ENCODE assay signal across 11 cellular contexts in genomic region chr22:17672417-17672991, GRCh38. TPM values are rescaled to one million over a fixed set of nuclear protein-coding genes. Genes with fewer than 3 reads are reported as not detected.
DNase-seq lines count a peak whose midpoint lies in the region; ATAC-seq and TF ChIP-seq lines count a peak whose summit lies in the region.
"Had no signal": no experiment of that assay in that cellular context is flagged by ENCODE, and none has a peak within 500 bp of the region (broad histone marks: within the 10 kb centered on the region; RNA-seq: fewer than 3 reads in every experiment).

No MANE protein-coding gene starts in this region.

- TF ChIP-seq POLR2A in prostate gland (IDR thresholded peaks at IDR 0.05): no peak

- peaks cover 13% of the 10 kb centered on the region for H3K36me3 Mint-ChIP-seq in activated CD4-positive, alpha-beta T cell treated with anti-CD3 and anti-CD28 coated beads, Interleukin-2, amount 10 ng/mL, durations not matched to agents 24 days and 14 days (ENCODE audit: low read depth)
- peaks cover 0 to 4% of the 10 kb centered on the region in 2 donors for H3K36me3 Mint-ChIP-seq in activated T-cell treated with anti-CD3 and anti-CD28 coated beads, Interleukin-2, amount 50 U/mL, for 72 hours (ENCODE audit: insufficient read depth in 2 of 2)

- no peak overlapping the region for H4K91ac ChIP-seq in neuronal stem cell (ENCODE audit: low read depth, low read length, poor library complexity)

- H3K4me1 ChIP-seq in neuronal stem cell (ENCODE audit: control insufficient read depth in 2 of 2, insufficient read depth in 1 of 2, low read depth in 1 of 2, low read length in 2 of 2) (no peaks in the 10 kb centered on the region), prostate gland (replicated peaks) (no peaks in the 10 kb centered on the region)
- H3K4me1 ChIP-seq: ascending aorta had no signal

- no peak for TF ChIP-seq CTCF in prostate gland (IDR thresholded peaks at IDR 0.05)

- H3K9me3 Mint-ChIP-seq in activated CD4-positive, alpha-beta T cell treated with anti-CD3 and anti-CD28 coated beads, Interleukin-2, amount 10 ng/mL, durations not matched to agents 24 days and 14 days: no peaks in the 10 kb centered on the region
- no peaks in the 10 kb centered on the region for H3K9me3 Mint-ChIP-seq in activated T-cell treated with anti-CD3 and anti-CD28 coated beads, Interleukin-2, amount 50 U/mL, for 72 hours

- peaks cover 14% of the 10 kb centered on the region for H3K4me1 Mint-ChIP-seq in activated CD4-positive, alpha-beta T cell treated with anti-CD3 and anti-CD28 coated beads, Interleukin-2, amount 10 ng/mL, durations not matched to agents 24 days and 14 days
- peaks cover 28% of the 10 kb centered on the region for H3K4me1 Mint-ChIP-seq in activated T-cell treated with anti-CD3 and anti-CD28 coated beads, Interleukin-2, amount 50 U/mL, for 72 hours (ENCODE audit: low read depth)

- peaks cover 2% of the 10 kb centered on the region for H3K79me1 ChIP-seq in neuronal stem cell (ENCODE audit: low read depth, low read length)

- H3K4me2 ChIP-seq in neuronal stem cell (ENCODE audit: insufficient read depth, low read length, poor library complexity, severe bottlenecking): no peak overlapping the region

- H3K18ac ChIP-seq in neuronal stem cell (ENCODE audit: low read length): no peak overlapping the region

- intact Hi-C loops in activated CD4-positive, alpha-beta T cell treated with anti-CD3 and anti-CD28 coated beads, Interleukin-2, amount 10 ng/mL, durations not matched to agents 24 days and 14 days (cut with micrococcal nuclease): no loop called here
- intact Hi-C loops in prostate gland (cut with DNase I): no loop called here

- no peak overlapping the region for H3K4me3 Mint-ChIP-seq in activated CD4-positive, alpha-beta T cell treated with anti-CD3 and anti-CD28 coated beads, Interleukin-2, amount 10 ng/mL, durations not matched to agents 24 days and 14 days
- peak overlapping the region; percentile 2 for H3K4me3 Mint-ChIP-seq in activated T-cell treated with anti-CD3 and anti-CD28 coated beads, Interleukin-2, amount 50 U/mL, for 72 hours

- no peaks in the 10 kb centered on the region for H3K27me3 ChIP-seq in neuronal stem cell (ENCODE audit: control insufficient read depth in 3 of 3, insufficient read depth in 3 of 3, low read depth in 1 of 3, low read length in 3 of 3)
- H3K27me3 ChIP-seq in prostate gland (replicated peaks; ENCODE audit: insufficient read depth): no peaks in the 10 kb centered on the region
- H3K27me3 ChIP-seq: ascending aorta, foreskin keratinocyte had no signal

- no peak overlapping the region for H3K4me3 ChIP-seq in neuronal stem cell (ENCODE audit: low read length in 2 of 2)
- no peak overlapping the region for H3K4me3 ChIP-seq in prostate gland
- H3K4me3 ChIP-seq: ascending aorta had no signal

- no peak overlapping the region for H3K4ac ChIP-seq in neuronal stem cell (ENCODE audit: low read length)

- H2BK12ac ChIP-seq in neuronal stem cell (ENCODE audit: low read length): no peak overlapping the region

- H3K14ac ChIP-seq in neuronal stem cell (ENCODE audit: low read length): no peak overlapping the region

- no peak for DNase-seq in activated CD4-positive, alpha-beta T cell treated with anti-CD3 and anti-CD28 coated beads, Interleukin-2, amount 10 ng/mL, durations not matched to agents 24 days and 14 days
- DNase-seq in activated CD4-positive, alpha-beta T cell treated with anti-CD3 and anti-CD28 coated beads, Interleukin-2, amount 50 U/mL, for 4 hours: no peak
- peak in 1 of 2 donors; percentile 24 for DNase-seq in activated T-cell treated with anti-CD3 and anti-CD28 coated beads, Interleukin-2, amount 50 U/mL, for 72 hours
- DNase-seq in globus pallidus (ENCODE audit: low spot score) (peak; percentile 26), neuronal stem cell (ENCODE audit: low spot score) (no peak), NCI-H446 (lab: John Stamatoyannopoulos, UW) (no peak), prostate gland (ENCODE audit: low spot score) (no peak)
- DNase-seq in stimulated activated CD8-positive, alpha-beta memory T cell treated with anti-CD3 and anti-CD28 coated beads, Interleukin-4, amount 100 ng/mL, for 48 hours: peak; percentile 28
- DNase-seq: WERI-Rb-1 had no signal

- WGBS in neuronal stem cell (ENCODE audit: extremely low coverage in 2 of 2, insufficient read length in 2 of 2, insufficient replicate concordance in 1 of 2), 2 donors: no CpG with 5 or more reads among the region's 2 CpGs
- WGBS in prostate gland: 60% methylated on average over 2 of the region's 2 CpGs

- H2BK5ac ChIP-seq in neuronal stem cell (ENCODE audit: low read length): no peak overlapping the region

- H2AK5ac ChIP-seq in neuronal stem cell (ENCODE audit: low read depth, low read length): no peak overlapping the region

- H2BK120ac ChIP-seq in neuronal stem cell (ENCODE audit: low read depth, low read length): no peak overlapping the region

- peaks cover 2 to 16% of the 10 kb centered on the region in 2 donors for H3K36me3 ChIP-seq in neuronal stem cell (replicated peaks in 1 of 2; ENCODE audit: control insufficient read depth in 2 of 2, insufficient read depth in 2 of 2, low read length in 2 of 2)
- no peaks in the 10 kb centered on the region for H3K36me3 ChIP-seq in prostate gland

- no peak overlapping the region for H4K8ac ChIP-seq in neuronal stem cell (ENCODE audit: low read depth, low read length)

- no peak overlapping the region for H3K23ac ChIP-seq in neuronal stem cell (ENCODE audit: low read depth, low read length, poor library complexity)

- ATAC-seq in activated T-cell treated with anti-CD3 and anti-CD28 coated beads, Interleukin-2, amount 50 U/mL, for 72 hours (replicated peaks in 1 of 2): peak; percentile 71 to 77

- no peaks in the 10 kb centered on the region for H3K9me3 ChIP-seq in neuronal stem cell (replicated peaks in 1 of 2; ENCODE audit: control insufficient read depth in 2 of 2, insufficient read depth in 1 of 2, low read depth in 1 of 2, low read length in 2 of 2)
- no peaks in the 10 kb centered on the region for H3K9me3 ChIP-seq in prostate gland
- H3K9me3 ChIP-seq: ascending aorta had no signal

- no peak overlapping the region for H2BK15ac ChIP-seq in neuronal stem cell (ENCODE audit: low read length)

- H2AFZ ChIP-seq in neuronal stem cell (ENCODE audit: low read length): no peak overlapping the region

- H3K27ac ChIP-seq in neuronal stem cell (replicated peaks; ENCODE audit: low read length) (no peak overlapping the region), prostate gland (no peak overlapping the region)
- H3K27ac ChIP-seq: ascending aorta, foreskin keratinocyte, WERI-Rb-1 had no signal

- H3K27ac Mint-ChIP-seq in activated CD4-positive, alpha-beta T cell treated with anti-CD3 and anti-CD28 coated beads, Interleukin-2, amount 10 ng/mL, durations not matched to agents 24 days and 14 days: peak overlapping the region; percentile 59
- H3K27ac Mint-ChIP-seq in activated T-cell treated with anti-CD3 and anti-CD28 coated beads, Interleukin-2, amount 50 U/mL, for 72 hours: peak overlapping the region; percentile 8

- no peaks in the 10 kb centered on the region for H3K27me3 Mint-ChIP-seq in activated CD4-positive, alpha-beta T cell treated with anti-CD3 and anti-CD28 coated beads, Interleukin-2, amount 10 ng/mL, durations not matched to agents 24 days and 14 days
- no peaks in the 10 kb centered on the region for H3K27me3 Mint-ChIP-seq in activated T-cell treated with anti-CD3 and anti-CD28 coated beads, Interleukin-2, amount 50 U/mL, for 72 hours (ENCODE audit: low read depth)

- no peak overlapping the region for H3K9ac ChIP-seq in neuronal stem cell (ENCODE audit: low read depth, low read length, poor library complexity)

RNA-seq across cellular contexts. Expression of gene BCL2L13, which starts 33.9 kb away (rescaled TPM):
- total RNA-seq in activated CD4-positive, alpha-beta T cell treated with anti-CD3 and anti-CD28 coated beads, Interleukin-2, amount 10 ng/mL, durations not matched to agents 24 days and 14 days: 34.0 and 39.6 TPM in 2 replicates
- 10 to 100 TPM; 42.1 to 46.9 TPM for total RNA-seq in activated T-cell treated with anti-CD3 and anti-CD28 coated beads, Interleukin-2, amount 50 U/mL, for 72 hours
- 23.1 TPM for polyA plus RNA-seq in neuronal stem cell (2013, experiment 1 of 2)
- polyA plus RNA-seq in neuronal stem cell (2013, experiment 2 of 2): 23.5 TPM
- total RNA-seq in prostate gland: 10 to 100 TPM; 64.7 to 67.9 TPM

RNA-seq across cellular contexts. Expression of gene ATP6V1E1, which starts 44.0 kb away (rescaled TPM):
- total RNA-seq in activated CD4-positive, alpha-beta T cell treated with anti-CD3 and anti-CD28 coated beads, Interleukin-2, amount 10 ng/mL, durations not matched to agents 24 days and 14 days: 109 and 114 TPM in 2 replicates
- total RNA-seq in activated T-cell treated with anti-CD3 and anti-CD28 coated beads, Interleukin-2, amount 50 U/mL, for 72 hours: 10 to 100 TPM; 83.4 to 89.5 TPM
- polyA plus RNA-seq in neuronal stem cell (2013, experiment 1 of 2): 79.5 TPM
- polyA plus RNA-seq in neuronal stem cell (2013, experiment 2 of 2): 78.6 TPM
- total RNA-seq in prostate gland: 100 to 1,000 TPM; 101 to 150 TPM

Comparison
In these comparisons a context has a peak if more than half of its experiments do, and no peak if none do; other contexts are left out.
1. DNase-seq: peak in globus pallidus (single experiment) and stimulated activated CD8-positive, alpha-beta memory T cell treated with anti-CD3 and anti-CD28 coated beads, Interleukin-4, amount 100 ng/mL, for 48 hours (single experiment); none in activated CD4-positive, alpha-beta T cell treated with anti-CD3 and anti-CD28 coated beads, Interleukin-2, amount 10 ng/mL, durations not matched to agents 24 days and 14 days (single experiment), activated CD4-positive, alpha-beta T cell treated with anti-CD3 and anti-CD28 coated beads, Interleukin-2, amount 50 U/mL, for 4 hours (0 of 2), neuronal stem cell (single experiment), NCI-H446 (0 of 2) and prostate gland (single experiment).